In genomic region chr1:241701483-241702290, GRCh38 we compare ENCODE assay signal across 26 cellular contexts. TPM values are rescaled to one million over a fixed set of nuclear protein-coding genes. Genes with fewer than 3 reads are reported as not detected.
DNase-seq lines count a peak whose midpoint lies in the region; ATAC-seq and TF ChIP-seq lines count a peak whose summit lies in the region.
"Had no signal": no experiment of that assay in that cellular context is flagged by ENCODE, and none has a peak within 500 bp of the region (broad histone marks: within the 10 kb centered on the region; RNA-seq: fewer than 3 reads in every experiment).

No MANE protein-coding gene starts in this region.

- TF ChIP-seq CTCF in MCF 10A (IDR thresholded peaks at IDR 0.05; ENCODE audit: unreplicated experiment): no peak
- no peak for TF ChIP-seq CTCF in breast epithelium (IDR thresholded peaks at IDR 0.05)
- TF ChIP-seq CTCF in PC-3 (conservative IDR thresholded peaks at IDR 0.05; ENCODE audit: low read depth, low read length): no peak
- TF ChIP-seq CTCF in smooth muscle cell (IDR thresholded peaks at IDR 0.05; ENCODE audit: borderline replicate concordance, insufficient read depth, poor library complexity, severe bottlenecking): no peak
- no peak for TF ChIP-seq CTCF in CD14-positive monocyte (IDR thresholded peaks at IDR 0.05)
- TF ChIP-seq CTCF in WERI-Rb-1 (IDR thresholded peaks at IDR 0.05; ENCODE audit: low read depth, low read length): no peak

- H3K27ac ChIP-seq in breast epithelium: no peak overlapping the region
- H3K27ac ChIP-seq in PC-3 (ENCODE audit: low read length): peak overlapping the region; percentile 65
- peak overlapping the region; percentile 71 for H3K27ac ChIP-seq in smooth muscle cell (ENCODE audit: low read depth)
- no peak overlapping the region for H3K27ac ChIP-seq in WERI-Rb-1
- H3K27ac ChIP-seq: brain microvascular endothelial cell, sigmoid colon, thyroid gland had no signal

- peak overlapping the region; percentile 62 for H3K4me2 ChIP-seq in PC-3 (ENCODE audit: low read length)
- peak overlapping the region; percentile 39 for H3K4me2 ChIP-seq in smooth muscle cell

- H3K27me3 Mint-ChIP-seq in MCF 10A (ENCODE audit: insufficient read depth, unreplicated experiment): no peaks in the 10 kb centered on the region
- H3K27me3 Mint-ChIP-seq in CD14-positive monocyte (ENCODE audit: low read depth in 3 of 3): peaks cover 0 to 1% (median 0%) of the 10 kb centered on the region in 3 donors
- H3K27me3 Mint-ChIP-seq: CD4-positive, CD25-positive, alpha-beta regulatory T cell; stimulated activated naive CD8-positive, alpha-beta T cell treated with anti-CD3 and anti-CD28 coated beads, Interleukin-15, Interleukin-2, amounts not matched to agents 100 ng/mL and 50 ng/mL, for 24 hours had no signal

- H3K27ac Mint-ChIP-seq in MCF 10A (ENCODE audit: low read depth, unreplicated experiment): peak overlapping the region; percentile 72
- H3K27ac Mint-ChIP-seq in CD14-positive monocyte: no peak overlapping the region
- H3K27ac Mint-ChIP-seq: CD4-positive, CD25-positive, alpha-beta regulatory T cell; stimulated activated naive CD8-positive, alpha-beta T cell treated with anti-CD3 and anti-CD28 coated beads, Interleukin-15, Interleukin-2, amounts not matched to agents 100 ng/mL and 50 ng/mL, for 24 hours had no signal

- H3K27me3 ChIP-seq in breast epithelium (no peaks in the 10 kb centered on the region), PC-3 (ENCODE audit: low read length) (no peaks in the 10 kb centered on the region), smooth muscle cell (ENCODE audit: low read depth) (no peaks in the 10 kb centered on the region), WERI-Rb-1 (ENCODE audit: insufficient read depth, low read depth, severe bottlenecking) (peaks cover 34% of the 10 kb centered on the region)
- H3K27me3 ChIP-seq: brain microvascular endothelial cell, sigmoid colon, thyroid gland had no signal

- no peaks in the 10 kb centered on the region for H3K4me1 ChIP-seq in breast epithelium
- peaks cover 39% of the 10 kb centered on the region for H3K4me1 ChIP-seq in PC-3 (ENCODE audit: insufficient read depth, low read length)
- no peaks in the 10 kb centered on the region for H3K4me1 ChIP-seq in smooth muscle cell (ENCODE audit: low read depth)
- H3K4me1 ChIP-seq: sigmoid colon, thyroid gland had no signal

- H3F3A ChIP-seq in PC-3 (ENCODE audit: low read length, unreplicated experiment): peaks cover 25% of the 10 kb centered on the region
- no peaks in the 10 kb centered on the region for H3F3A ChIP-seq in smooth muscle cell (ENCODE audit: low read depth)

- no peaks in the 10 kb centered on the region for H3K79me2 ChIP-seq in PC-3 (ENCODE audit: low read length)
- no peaks in the 10 kb centered on the region for H3K79me2 ChIP-seq in smooth muscle cell (ENCODE audit: low read depth)

- no peaks in the 10 kb centered on the region for H4K20me1 ChIP-seq in PC-3 (ENCODE audit: low read length)
- no peaks in the 10 kb centered on the region for H4K20me1 ChIP-seq in smooth muscle cell (ENCODE audit: low read depth)

- H3K9me2 ChIP-seq in PC-3 (replicated peaks; ENCODE audit: low read length): no peaks in the 10 kb centered on the region

- H2AFZ ChIP-seq in PC-3 (ENCODE audit: low read length) (no peak overlapping the region), smooth muscle cell (ENCODE audit: low read depth) (no peak overlapping the region)

- CTCF ChIA-PET in MCF 10A (lab: Yijun Ruan, JAX) (interaction anchor here (0.6 to 1.6 kb wide), 7 partner anchors 14 to 839 kb away, joined by 3 to 6 read pairs (median 3); no protein-coding TSS in a partner anchor), PC-3 (lab: Charles Lee) (interaction anchor here (0.6 kb wide), 1 partner anchor 1015 kb away, joined by 3 read pairs; no protein-coding TSS in a partner anchor)

- H3K4me1 Mint-ChIP-seq in MCF 10A (ENCODE audit: insufficient read depth, unreplicated experiment) (peaks cover 23% of the 10 kb centered on the region), CD14-positive monocyte (no peaks in the 10 kb centered on the region)
- H3K4me1 Mint-ChIP-seq: CD4-positive, CD25-positive, alpha-beta regulatory T cell had no signal

- TF ChIP-seq POLR2A in breast epithelium (IDR thresholded peaks at IDR 0.05): no peak

- peak; percentile 7; the same call in 1 of the 2 replicates for ATAC-seq in PC-3
- ATAC-seq: activated CD4-positive, CD25-positive, alpha-beta regulatory T cell treated with anti-CD3 and anti-CD28 coated beads, Interleukin-2, amount 50 U/mL, for 24 hours had no signal

- H3K9me3 Mint-ChIP-seq in MCF 10A (ENCODE audit: unreplicated experiment): no peaks in the 10 kb centered on the region
- peaks cover 4 to 24% (median 15%) of the 10 kb centered on the region in 7 donors for H3K9me3 Mint-ChIP-seq in CD14-positive monocyte
- H3K9me3 Mint-ChIP-seq: CD4-positive, CD25-positive, alpha-beta regulatory T cell had no signal

- BruUV-seq in MCF 10A (replicated peaks; lab: Mats Ljungman, UMichigan) (no TSS peak), PC-3 (replicated peaks; lab: Mats Ljungman, UMichigan) (no TSS peak)

- H3K9me3 ChIP-seq in breast epithelium: no peaks in the 10 kb centered on the region
- no peaks in the 10 kb centered on the region for H3K9me3 ChIP-seq in PC-3 (ENCODE audit: low read length)
- no peaks in the 10 kb centered on the region for H3K9me3 ChIP-seq in smooth muscle cell (replicated peaks; ENCODE audit: low read depth)
- H3K9me3 ChIP-seq in WERI-Rb-1 (ENCODE audit: severe bottlenecking): no peaks in the 10 kb centered on the region
- H3K9me3 ChIP-seq: sigmoid colon, thyroid gland had no signal

- H3K4me3 ChIP-seq in breast epithelium (no peak overlapping the region), PC-3 (ENCODE audit: low read length) (peak overlapping the region; percentile 1; the same call in 1 of the 2 replicates), smooth muscle cell (no peak overlapping the region), WERI-Rb-1 (ENCODE audit: low read depth, low read length) (no peak overlapping the region)
- H3K4me3 ChIP-seq: sigmoid colon, thyroid gland had no signal

- H3K9ac ChIP-seq in PC-3 (ENCODE audit: low read length): no peak overlapping the region
- H3K9ac ChIP-seq in smooth muscle cell (ENCODE audit: low read depth): no peak overlapping the region

- 65% methylated on average over 1 of the region's 1 CpG for WGBS in smooth muscle cell (ENCODE audit: low lambda C conversion rate)

- intact Hi-C loops in MCF 10A (cut with micrococcal nuclease) (loop anchor here (2.0 to 5.0 kb wide), 2 partner anchors 13 to 131 kb away; no protein-coding TSS in a partner anchor), breast epithelium (cut with DNase I; ENCODE audit: low total_unique reads) (no loop called here), PC-3 (cut with micrococcal nuclease) (loop anchor here (1.0 to 2.0 kb wide), 5 partner anchors 12 to 120 kb away; no protein-coding TSS in a partner anchor), CD14-positive monocyte (cut with micrococcal nuclease) (no loop called here)

- POLR2A ChIA-PET in MCF 10A (lab: Yijun Ruan, JAX) (interaction anchor here (0.6 to 3.1 kb wide), 14 partner anchors 8 to 858 kb away, joined by 3 to 43 read pairs (median 4); partner anchors contain the start of genes CHML and OPN3), PC-3 (lab: Charles Lee; ENCODE audit: unreplicated experiment) (no interaction called here)

- no peak overlapping the region for H3K4me3 Mint-ChIP-seq in MCF 10A (ENCODE audit: unreplicated experiment)
- H3K4me3 Mint-ChIP-seq in CD14-positive monocyte: no peak overlapping the region
- H3K4me3 Mint-ChIP-seq: CD4-positive, CD25-positive, alpha-beta regulatory T cell; stimulated activated naive CD8-positive, alpha-beta T cell treated with anti-CD3 and anti-CD28 coated beads, Interleukin-15, Interleukin-2, amounts not matched to agents 100 ng/mL and 50 ng/mL, for 24 hours had no signal

- DNase-seq in MCF 10A (ENCODE audit: unreplicated experiment): no peak
- no peak for DNase-seq in breast epithelium (ENCODE audit: low spot score in 2 of 2)
- DNase-seq in PC-3: peak; percentile 60
- peak; percentile 73 for DNase-seq in fibroblast of peridontal ligament (ENCODE audit: extremely low read depth)
- no peak for DNase-seq in smooth muscle cell (lab: John Stamatoyannopoulos, UW; ENCODE audit: unreplicated experiment)
- DNase-seq in CD14-positive monocyte (ENCODE audit: low spot score): no peak
- no peak for DNase-seq in SHP77 (lab: John Stamatoyannopoulos, UW)
- DNase-seq in WERI-Rb-1: no peak
- DNase-seq: activated gamma-delta T cell treated with Interleukin-2 at 50 U/mL for 16 hours; brain microvascular endothelial cell; effector CD8-positive, alpha-beta T cell; erythroblast; islet precursor cell; KG1; NCI-H187; NCI-H2227 treated with DMSO at 0.1 percent for 48 hours; NCI-H774; Right ventricle myocardium superior; sigmoid colon; thyroid gland had no signal

- H3K36me3 Mint-ChIP-seq in MCF 10A (ENCODE audit: insufficient read depth, unreplicated experiment): no peaks in the 10 kb centered on the region
- no peaks in the 10 kb centered on the region for H3K36me3 Mint-ChIP-seq in CD14-positive monocyte
- H3K36me3 Mint-ChIP-seq: CD4-positive, CD25-positive, alpha-beta regulatory T cell had no signal

- no peaks in the 10 kb centered on the region for H3K36me3 ChIP-seq in breast epithelium
- H3K36me3 ChIP-seq in PC-3 (ENCODE audit: low read depth, low read length): no peaks in the 10 kb centered on the region
- H3K36me3 ChIP-seq in smooth muscle cell (ENCODE audit: low read depth): no peaks in the 10 kb centered on the region
- H3K36me3 ChIP-seq in WERI-Rb-1: no peaks in the 10 kb centered on the region
- H3K36me3 ChIP-seq: brain microvascular endothelial cell, sigmoid colon, thyroid gland had no signal

RNA-seq across cellular contexts. Expression of gene WDR64, which starts 49.6 kb away (rescaled TPM):
- total RNA-seq in MCF 10A (2022) (not detected in 2 replicates), breast epithelium (not detected), PC-3 (2014; rRNA removed) (not detected in 2 replicates), smooth muscle cell (not detected in 2 replicates)
- polyA plus RNA-seq in smooth muscle cell (0.44 TPM in 1 of 2 replicates, not detected in the other), CD14-positive monocyte (not detected)
- total RNA-seq: CD4-positive, CD25-positive, alpha-beta regulatory T cell; HT1080; posterior vena cava; Right ventricle myocardium superior; sigmoid colon; thyroid gland had no signal
- polyA plus RNA-seq: AG04450 had no signal

Comparison
In these comparisons a context has a peak if more than half of its experiments do, and no peak if none do; other contexts are left out.
1. intact Hi-C loops: an anchor here in MCF 10A (2.0 to 5.0 kb wide) and PC-3 (1.0 to 2.0 kb wide); none called in breast epithelium and CD14-positive monocyte.
2. DNase-seq: peak in PC-3 (single experiment) and fibroblast of peridontal ligament (single experiment); none in MCF 10A (single experiment), breast epithelium (0 of 2), smooth muscle cell (single experiment), CD14-positive monocyte (single experiment), SHP77 (0 of 2) and WERI-Rb-1 (single experiment).
3. H3K27ac ChIP-seq: peak in PC-3 (single experiment) and smooth muscle cell (single experiment); none in breast epithelium (0 of 2) and WERI-Rb-1 (single experiment).